Comparison of ENCODE assay signal across 7 cellular contexts in the genomic region with DNA sequence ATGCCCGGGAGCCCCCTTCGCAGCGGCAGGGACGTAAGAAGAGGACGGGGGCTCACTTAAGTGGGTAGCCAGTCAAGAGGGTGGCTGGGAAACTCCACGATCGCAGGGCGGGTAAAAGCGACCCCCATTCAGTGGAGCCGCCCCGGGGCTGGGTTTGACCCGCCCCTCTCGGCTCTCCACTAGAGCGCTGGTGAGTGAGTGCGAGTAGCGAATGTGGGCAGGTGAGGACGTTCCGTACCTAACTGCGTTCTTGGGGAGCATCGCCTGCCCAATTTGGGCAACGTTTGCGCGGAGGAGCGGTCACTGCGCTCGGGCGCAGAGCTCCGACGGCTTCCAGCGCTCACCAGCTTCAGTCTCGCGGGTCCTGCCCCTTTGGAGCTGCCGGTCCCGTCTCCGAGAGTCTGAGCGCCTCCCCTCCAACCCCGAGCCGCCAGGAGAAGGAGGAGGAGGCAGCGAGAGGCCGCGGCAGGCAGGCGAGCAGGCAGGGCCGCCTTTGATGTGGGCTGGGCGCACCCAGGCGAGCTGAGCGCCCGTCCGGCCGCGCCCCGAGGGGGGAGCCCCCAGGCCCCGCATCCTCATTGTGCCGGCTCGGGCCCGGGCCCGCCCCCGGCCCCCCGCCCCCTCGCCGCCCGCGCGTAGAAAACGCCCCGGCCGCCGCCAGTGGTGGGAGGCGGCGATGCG. TPM values are rescaled to one million over a fixed set of nuclear protein-coding genes. Genes with fewer than 3 reads are reported as not detected.
DNase-seq lines count a peak whose midpoint lies in the region; ATAC-seq and TF ChIP-seq lines count a peak whose summit lies in the region.

Gene FGF18, plus strand, starts transcription at position 666 of the 681 bp plus-strand sequence. CDS start 553 bp downstream, outside the sequence.

- DNase-seq in NCI-H748 (lab: John Stamatoyannopoulos, UW; ENCODE audit: unreplicated experiment) (peak; percentile 85), left cardiac atrium (peak; percentile 79), DMS153 treated with DMSO at 0.1 percent for 48 hours (lab: John Stamatoyannopoulos, UW; ENCODE audit: unreplicated experiment) (no peak)
- peak; percentile 41 to 76 for DNase-seq in activated naive CD4-positive, alpha-beta T cell treated with anti-CD3 and anti-CD28 coated beads, Interleukin-2, amount 50 U/mL, for 72 hours (ENCODE audit: low spot score in 2 of 2)

- H3K36me3 Mint-ChIP-seq in activated naive CD4-positive, alpha-beta T cell treated with anti-CD3 and anti-CD28 coated beads, Interleukin-2, amount 50 U/mL, for 72 hours: no peaks in the 10 kb centered on the region

- no peak within 1 kb of the TSS for H3K27ac ChIP-seq in rectal smooth muscle tissue (ENCODE audit: low read depth, low read length)

- no peak within 1 kb of the TSS for H3K9ac ChIP-seq in rectal smooth muscle tissue (ENCODE audit: low read length)

- H3K9me3 Mint-ChIP-seq in activated naive CD4-positive, alpha-beta T cell treated with anti-CD3 and anti-CD28 coated beads, Interleukin-2, amount 50 U/mL, for 72 hours: no peaks in the 10 kb centered on the region

- intact Hi-C loops in left cardiac atrium (cut with DNase I): loop anchor here (5.0 to 10.0 kb wide), 4 partner anchors 428 to 626 kb away; no protein-coding TSS in a partner anchor

- peak; percentile 43 for ATAC-seq in HG02642 (IDR thresholded peaks at IDR 0.05; ENCODE audit: poor library complexity, unreplicated experiment)
- ATAC-seq in activated naive CD4-positive, alpha-beta T cell treated with anti-CD3 and anti-CD28 coated beads, Interleukin-2, amount 50 U/mL, for 72 hours: peak; percentile 32 to 82
- peak; percentile 32 to 80 for ATAC-seq in left cardiac atrium

- H3K27ac Mint-ChIP-seq in activated naive CD4-positive, alpha-beta T cell treated with anti-CD3 and anti-CD28 coated beads, Interleukin-2, amount 50 U/mL, for 72 hours: peak within 1 kb of the TSS in 1 of 2 donors; percentile 36

- TF ChIP-seq CTCF in GM12875 (IDR thresholded peaks at IDR 0.05; ENCODE audit: borderline replicate concordance, insufficient read depth, low read depth, low read length): no peak

- peaks cover 4% of the 10 kb centered on the region for H3K4me1 ChIP-seq in rectal smooth muscle tissue (ENCODE audit: control insufficient read depth, insufficient read depth, low read length)

- no peaks in the 10 kb centered on the region for H3K36me3 ChIP-seq in rectal smooth muscle tissue (ENCODE audit: control insufficient read depth, insufficient read depth, low read length)

- H3K4me3 ChIP-seq in GM12875 (ENCODE audit: low read depth, low read length): peak within 1 kb of the TSS; percentile 46
- peak within 1 kb of the TSS; percentile 59 for H3K4me3 ChIP-seq in rectal smooth muscle tissue (ENCODE audit: low read length)

- H3K27me3 ChIP-seq in rectal smooth muscle tissue (ENCODE audit: control insufficient read depth, insufficient read depth, low read length): no peaks in the 10 kb centered on the region

RNA-seq across cellular contexts. Expression of gene FGF18, which starts in this region (rescaled TPM):
- under 1 TPM in 1 of 2 donors, not detected in 1; 0.36 TPM for total RNA-seq in activated naive CD4-positive, alpha-beta T cell treated with anti-CD3 and anti-CD28 coated beads, Interleukin-2, amount 50 U/mL, for 72 hours
- total RNA-seq in left cardiac atrium: 1 to 10 TPM; 2.1 to 2.8 TPM

Comparison
In these comparisons a context has a peak if more than half of its experiments do, and no peak if none do; other contexts are left out.
1. Peak in DNase-seq and ATAC-seq in activated naive CD4-positive, alpha-beta T cell treated with anti-CD3 and anti-CD28 coated beads, Interleukin-2, amount 50 U/mL, for 72 hours; RNA of the gene not detected or under 1 TPM.